8 cellular contexts compared by ENCODE assay signal in genomic region chr9:19085295-19085694, GRCh38. TPM values are rescaled to one million over a fixed set of nuclear protein-coding genes. Genes with fewer than 3 reads are reported as not detected.
A peak's percentile ranks its signal among the peaks of the same experiment; 100 is the strongest.
DNase-seq lines count a peak whose midpoint lies in the region; ATAC-seq and TF ChIP-seq lines count a peak whose summit lies in the region.

No MANE protein-coding gene starts in this region.

- no peak for TF ChIP-seq POLR2A in sigmoid colon (IDR thresholded peaks at IDR 0.05)

- ATAC-seq in stimulated activated naive B cell treated with anti-CD40 and anti-IgM and Interleukin-4, amounts not matched to agents 10 μg/mL and 1 μg/mL and 100 μg/mL, for 72 hours (replicated peaks), result peak; percentile 53 to 56
- no peak for ATAC-seq in GM21390 (IDR thresholded peaks at IDR 0.05; ENCODE audit: unreplicated experiment)

- H3K4me1 ChIP-seq in left ventricle myocardium inferior, result no peaks in the 10 kb centered on the region
- no peaks in the 10 kb centered on the region for H3K4me1 ChIP-seq in right atrium auricular region
- no peaks in the 10 kb centered on the region for H3K4me1 ChIP-seq in sigmoid colon

- no peaks in the 10 kb centered on the region for H3K9me3 Mint-ChIP-seq in stimulated activated naive B cell treated with anti-CD40 and anti-IgM and Interleukin-4, amounts not matched to agents 10 μg/mL and 1 μg/mL and 100 μg/mL, for 72 hours

- intact Hi-C loops in left ventricle myocardium inferior (cut with micrococcal nuclease) (no loop called here), sigmoid colon (cut with DNase I) (no loop called here)

- H3K36me3 Mint-ChIP-seq in stimulated activated naive B cell treated with anti-CD40 and anti-IgM and Interleukin-4, amounts not matched to agents 10 μg/mL and 1 μg/mL and 100 μg/mL, for 72 hours, result peaks cover 14 to 20% of the 10 kb centered on the region in 2 donors

- no peak for DNase-seq in left ventricle myocardium inferior
- DNase-seq in right atrium auricular region (ENCODE audit: low spot score), result no peak
- peak; percentile 11 for DNase-seq in NCI-H146 treated with DMSO at 0.1 percent for 48 hours (lab: John Stamatoyannopoulos, UW; ENCODE audit: unreplicated experiment)
- peak; percentile 44 for DNase-seq in dermis blood vessel endothelial cell
- DNase-seq in stimulated activated naive B cell treated with anti-CD40 and anti-IgM and Interleukin-4, amounts not matched to agents 10 μg/mL and 1 μg/mL and 100 μg/mL, for 72 hours, result no peak
- no peak for DNase-seq in sigmoid colon
- DNase-seq in activated CD8-positive, alpha-beta memory T cell treated with anti-CD3 and anti-CD28 coated beads, Interleukin-2, amount 50 U/mL, for 4 hours, result no peak

- H3K4me1 Mint-ChIP-seq in stimulated activated naive B cell treated with anti-CD40 and anti-IgM and Interleukin-4, amounts not matched to agents 10 μg/mL and 1 μg/mL and 100 μg/mL, for 72 hours, result no peaks in the 10 kb centered on the region

- no peaks in the 10 kb centered on the region for H3K9me3 ChIP-seq in left ventricle myocardium inferior (replicated peaks)
- H3K9me3 ChIP-seq in right atrium auricular region, result no peaks in the 10 kb centered on the region
- no peaks in the 10 kb centered on the region for H3K9me3 ChIP-seq in sigmoid colon

- H3K27me3 ChIP-seq in left ventricle myocardium inferior (ENCODE audit: low read depth) (no peaks in the 10 kb centered on the region), right atrium auricular region (no peaks in the 10 kb centered on the region), sigmoid colon (no peaks in the 10 kb centered on the region)

- 31 to 60% methylated on average over 2 of the region's 2 CpGs for WGBS in sigmoid colon, 2 donors

- TF ChIP-seq CTCF in left ventricle myocardium inferior (IDR thresholded peaks at IDR 0.05; ENCODE audit: borderline replicate concordance) (peak; percentile 38), right atrium auricular region (IDR thresholded peaks at IDR 0.05) (peak in 1 of 2 donors; percentile 44), sigmoid colon (IDR thresholded peaks at IDR 0.05) (peak in 2 of 4 experiments; percentile 5 to 17)

- H3K27ac Mint-ChIP-seq in stimulated activated naive B cell treated with anti-CD40 and anti-IgM and Interleukin-4, amounts not matched to agents 10 μg/mL and 1 μg/mL and 100 μg/mL, for 72 hours, result no peak overlapping the region

- no peaks in the 10 kb centered on the region for H3K27me3 Mint-ChIP-seq in stimulated activated naive B cell treated with anti-CD40 and anti-IgM and Interleukin-4, amounts not matched to agents 10 μg/mL and 1 μg/mL and 100 μg/mL, for 72 hours

- H3K4me3 Mint-ChIP-seq in stimulated activated naive B cell treated with anti-CD40 and anti-IgM and Interleukin-4, amounts not matched to agents 10 μg/mL and 1 μg/mL and 100 μg/mL, for 72 hours, result no peak overlapping the region

- H3K36me3 ChIP-seq in left ventricle myocardium inferior, result peaks cover 91% of the 10 kb centered on the region
- H3K36me3 ChIP-seq in right atrium auricular region, result peaks cover 44% of the 10 kb centered on the region
- H3K36me3 ChIP-seq in sigmoid colon, result peaks cover 3 to 89% (median 11%) of the 10 kb centered on the region in 4 donors

- no peak overlapping the region for H3K4me3 ChIP-seq in left ventricle myocardium inferior
- no peak overlapping the region for H3K4me3 ChIP-seq in right atrium auricular region
- H3K4me3 ChIP-seq in sigmoid colon, result no peak overlapping the region

- H3K27ac ChIP-seq in left ventricle myocardium inferior (replicated peaks) (no peak overlapping the region), right atrium auricular region (no peak overlapping the region), sigmoid colon (no peak overlapping the region)

- TF ChIP-seq EP300 in sigmoid colon (IDR thresholded peaks at IDR 0.05), result no peak

RNA-seq across cellular contexts. Expression of gene HAUS6, which starts 17.4 kb away (rescaled TPM):
- total RNA-seq in left ventricle myocardium inferior (5.6 TPM), right atrium auricular region (1 to 10 TPM; 4.8 to 7.0 TPM), dermis blood vessel endothelial cell (18.4 and 23.8 TPM in 2 replicates), sigmoid colon (10 to 100 TPM in 1 of 4 donors, 1 to 10 TPM in 3; 6.9 to 12.5 (median 7.8) TPM)
- 1 to 10 TPM; 1.2 to 5.2 (median 2.5) TPM for polyA plus RNA-seq in sigmoid colon

RNA-seq across cellular contexts. Expression of gene RRAGA, which starts 36.1 kb away (rescaled TPM):
- total RNA-seq in left ventricle myocardium inferior, result 78.8 TPM
- total RNA-seq in right atrium auricular region, result 10 to 100 TPM; 59.1 to 67.0 TPM
- 34.6 and 37.8 TPM in 2 replicates for total RNA-seq in dermis blood vessel endothelial cell
- 10 to 100 TPM; 53.4 to 65.2 (median 59.9) TPM for total RNA-seq in sigmoid colon
- polyA plus RNA-seq in sigmoid colon, result 10 to 100 TPM; 55.9 to 79.8 (median 66.0) TPM

RNA-seq across cellular contexts. Expression of gene PLIN2, which starts 42.0 kb away (rescaled TPM):
- 131 TPM for total RNA-seq in left ventricle myocardium inferior
- 100 to 1,000 TPM; 132 to 520 TPM for total RNA-seq in right atrium auricular region
- total RNA-seq in dermis blood vessel endothelial cell, result 141 and 188 TPM in 2 replicates
- 100 to 1,000 TPM in 1 of 4 donors, 10 to 100 TPM in 3; 38.6 to 189 (median 54.4) TPM for total RNA-seq in sigmoid colon
- polyA plus RNA-seq in sigmoid colon, result 100 to 1,000 TPM in 1 of 3 donors, 10 to 100 TPM in 2; 68.4 to 161 (median 81.7) TPM

RNA-seq across cellular contexts. Expression of gene SAXO1, which starts 52.3 kb away (rescaled TPM):
- 0.03 TPM for total RNA-seq in left ventricle myocardium inferior
- not detected for total RNA-seq in right atrium auricular region
- not detected in 2 replicates for total RNA-seq in dermis blood vessel endothelial cell
- total RNA-seq in sigmoid colon, result under 1 TPM in 1 of 4 donors, not detected in 3; under 0.01 TPM
- under 1 TPM in 1 of 3 donors, not detected in 2; 0.01 TPM for polyA plus RNA-seq in sigmoid colon

Comparison
In these comparisons a context has a peak if more than half of its experiments do, and no peak if none do; other contexts are left out.
1. DNase-seq: peak in NCI-H146 treated with DMSO at 0.1 percent for 48 hours (single experiment) and dermis blood vessel endothelial cell (single experiment); none in left ventricle myocardium inferior (single experiment), right atrium auricular region (single experiment), stimulated activated naive B cell treated with anti-CD40 and anti-IgM and Interleukin-4, amounts not matched to agents 10 μg/mL and 1 μg/mL and 100 μg/mL, for 72 hours (single experiment), sigmoid colon (single experiment) and activated CD8-positive, alpha-beta memory T cell treated with anti-CD3 and anti-CD28 coated beads, Interleukin-2, amount 50 U/mL, for 4 hours (single experiment).